In the genomic region with DNA sequence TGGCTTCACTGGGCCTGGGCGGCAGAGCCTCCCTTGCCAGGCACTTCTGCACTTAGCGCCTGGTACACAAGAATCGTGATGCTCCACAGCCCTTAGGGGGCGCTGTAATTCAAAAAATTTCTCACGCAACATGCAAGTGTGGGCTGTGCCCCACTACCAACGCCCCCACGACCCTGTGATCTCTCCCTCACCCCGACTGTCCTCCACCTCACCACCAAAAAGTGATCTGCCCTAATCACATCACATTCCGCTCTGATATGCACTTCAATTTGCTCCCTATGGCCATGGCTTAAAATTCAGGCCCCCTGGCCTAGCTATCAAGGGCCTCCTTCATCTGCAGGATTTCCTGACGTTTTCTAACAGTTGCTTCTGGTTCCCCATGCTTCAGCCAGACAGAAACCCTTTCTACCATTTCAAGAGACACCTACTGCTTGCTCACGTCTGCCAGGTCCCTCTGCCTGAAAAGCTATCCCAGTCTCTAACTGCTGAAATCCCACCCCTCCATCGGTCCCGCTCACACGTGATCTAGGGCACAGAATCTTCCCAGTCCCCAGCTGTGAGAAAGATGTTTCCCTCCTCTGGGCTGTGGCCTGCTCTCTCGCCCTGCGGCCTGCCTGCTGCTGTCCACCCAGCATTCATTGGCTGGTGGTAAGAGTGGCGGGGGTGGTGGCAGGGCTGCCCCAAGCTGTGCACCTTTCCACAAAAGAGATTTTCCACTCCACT, we compare ENCODE assay signal across 13 cellular contexts. TPM values are rescaled to one million over a fixed set of nuclear protein-coding genes. Genes with fewer than 3 reads are reported as not detected.
DNase-seq lines count a peak whose midpoint lies in the region; ATAC-seq and TF ChIP-seq lines count a peak whose summit lies in the region.
"Had no signal": no experiment of that assay in that cellular context is flagged by ENCODE, and none has a peak within 500 bp of the region (broad histone marks: within the 10 kb centered on the region; RNA-seq: fewer than 3 reads in every experiment).

No MANE protein-coding gene starts in this region.

- in situ Hi-C loops in gastrocnemius medialis (cut with MboI; ENCODE audit: low sequenced_read_pairs in 4 of 4): loop anchor here in 1 of 4 donors (25.0 kb wide), 1 partner anchor 111 kb away; no protein-coding TSS in a partner anchor

- H3K4me3 ChIP-seq in AG09309 (ENCODE audit: control insufficient read depth, low read depth, low read length) (no peak overlapping the region), GM12865 (ENCODE audit: low read depth, low read length) (no peak overlapping the region), fibroblast of mammary gland (ENCODE audit: control insufficient read depth, low read depth, low read length) (no peak overlapping the region), gastrocnemius medialis (no peak overlapping the region)
- H3K4me3 ChIP-seq: right atrium auricular region had no signal

- no peaks in the 10 kb centered on the region for H3K27me3 ChIP-seq in gastrocnemius medialis
- H3K27me3 ChIP-seq: right atrium auricular region had no signal

- TF ChIP-seq POLR2A in gastrocnemius medialis (IDR thresholded peaks at IDR 0.05): no peak

- H3K36me3 ChIP-seq in gastrocnemius medialis: no peaks in the 10 kb centered on the region
- H3K36me3 ChIP-seq: right atrium auricular region had no signal

- no peak overlapping the region for H3K27ac ChIP-seq in gastrocnemius medialis
- H3K27ac ChIP-seq: right atrium auricular region had no signal

- ATAC-seq in gastrocnemius medialis (no peak), GM19351 (IDR thresholded peaks at IDR 0.05; ENCODE audit: unreplicated experiment) (no peak), HG02588 (IDR thresholded peaks at IDR 0.05; ENCODE audit: unreplicated experiment) (no peak)
- ATAC-seq: left lobe of liver had no signal

- H3K4me1 ChIP-seq in gastrocnemius medialis: no peaks in the 10 kb centered on the region
- H3K4me1 ChIP-seq: right atrium auricular region had no signal

- intact Hi-C loops in gastrocnemius medialis (cut with DNase I; ENCODE audit: low total_unique reads): no loop called here

- TF ChIP-seq CTCF in AG09309 (IDR thresholded peaks at IDR 0.05; ENCODE audit: control insufficient read depth, insufficient read depth, low read depth, low read length, missing control alignments) (peak; percentile 23), GM12865 (IDR thresholded peaks at IDR 0.05; ENCODE audit: insufficient read depth, low read depth, low read length, missing control alignments) (peak; percentile 33), fibroblast of mammary gland (conservative IDR thresholded peaks at IDR 0.05; ENCODE audit: control insufficient read depth, insufficient read depth, low read depth, low read length) (peak; percentile 21), gastrocnemius medialis (IDR thresholded peaks at IDR 0.05 in 4 of 5, conservative IDR thresholded peaks at IDR 0.05 in 1 of 5) (no peak)

- H3K9me3 ChIP-seq in gastrocnemius medialis: no peaks in the 10 kb centered on the region
- H3K9me3 ChIP-seq: right atrium auricular region had no signal

- DNase-seq in AG09309 (ENCODE audit: low read depth): no peak
- DNase-seq in GM12865 (ENCODE audit: low read depth): peak; percentile 38
- DNase-seq in OCI-M1 (lab: John Stamatoyannopoulos, UW): peak; percentile 88
- no peak for DNase-seq in fibroblast of mammary gland (ENCODE audit: low read depth)
- no peak for DNase-seq in gastrocnemius medialis
- DNase-seq in NCI-H2171 treated with DMSO at 0.1 percent for 48 hours (lab: John Stamatoyannopoulos, UW): no peak
- DNase-seq: activated T-cell treated with anti-CD3 and anti-CD28 coated beads, Interleukin-2, amount 50 U/mL, for 4 hours; NCI-H146; T-helper 1 cell had no signal

RNA-seq across cellular contexts. Expression of a gene that starts 27.9 kb away (rescaled TPM):
- total RNA-seq in gastrocnemius medialis: 10 to 100 TPM; 14.5 to 35.5 (median 23.4) TPM

Comparison
In these comparisons a context has a peak if more than half of its experiments do, and no peak if none do; other contexts are left out.
1. DNase-seq: peak in GM12865 (single experiment) and OCI-M1 (single experiment); none in AG09309 (single experiment), fibroblast of mammary gland (single experiment), gastrocnemius medialis (0 of 2) and NCI-H2171 treated with DMSO at 0.1 percent for 48 hours (single experiment).
2. CTCF ChIP-seq: peak in AG09309 (single experiment), GM12865 (single experiment) and fibroblast of mammary gland (single experiment); none in gastrocnemius medialis (0 of 5).